In the genomic region with DNA sequence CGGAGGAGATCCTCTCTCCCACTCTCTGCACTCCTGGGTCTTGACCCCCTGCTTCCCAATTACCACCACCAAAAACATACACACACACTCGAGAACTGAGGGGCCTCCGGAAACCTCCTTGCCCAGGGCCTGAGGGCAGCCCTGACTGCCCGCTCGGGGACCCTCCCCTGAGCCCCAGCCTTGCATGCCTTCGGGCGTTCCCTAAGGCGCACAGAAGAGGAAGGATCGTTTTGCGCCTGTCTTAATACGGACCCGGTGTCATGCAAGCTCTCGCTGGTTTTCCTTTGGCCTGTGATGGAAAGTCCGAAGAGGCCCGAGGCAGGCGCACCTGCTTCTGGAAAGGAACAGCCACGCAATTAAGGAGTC, we compare ENCODE assay signal across 1 cellular context.
TF ChIP-seq lines count a peak whose summit lies in the region.

No MANE protein-coding gene starts in this region.

TF ChIP-seq in GM12878, 131 proteins besides CTCF, POLR2A, EP300 and RAD21 (continued from another document):
- TF ChIP-seq, protein P1, sequence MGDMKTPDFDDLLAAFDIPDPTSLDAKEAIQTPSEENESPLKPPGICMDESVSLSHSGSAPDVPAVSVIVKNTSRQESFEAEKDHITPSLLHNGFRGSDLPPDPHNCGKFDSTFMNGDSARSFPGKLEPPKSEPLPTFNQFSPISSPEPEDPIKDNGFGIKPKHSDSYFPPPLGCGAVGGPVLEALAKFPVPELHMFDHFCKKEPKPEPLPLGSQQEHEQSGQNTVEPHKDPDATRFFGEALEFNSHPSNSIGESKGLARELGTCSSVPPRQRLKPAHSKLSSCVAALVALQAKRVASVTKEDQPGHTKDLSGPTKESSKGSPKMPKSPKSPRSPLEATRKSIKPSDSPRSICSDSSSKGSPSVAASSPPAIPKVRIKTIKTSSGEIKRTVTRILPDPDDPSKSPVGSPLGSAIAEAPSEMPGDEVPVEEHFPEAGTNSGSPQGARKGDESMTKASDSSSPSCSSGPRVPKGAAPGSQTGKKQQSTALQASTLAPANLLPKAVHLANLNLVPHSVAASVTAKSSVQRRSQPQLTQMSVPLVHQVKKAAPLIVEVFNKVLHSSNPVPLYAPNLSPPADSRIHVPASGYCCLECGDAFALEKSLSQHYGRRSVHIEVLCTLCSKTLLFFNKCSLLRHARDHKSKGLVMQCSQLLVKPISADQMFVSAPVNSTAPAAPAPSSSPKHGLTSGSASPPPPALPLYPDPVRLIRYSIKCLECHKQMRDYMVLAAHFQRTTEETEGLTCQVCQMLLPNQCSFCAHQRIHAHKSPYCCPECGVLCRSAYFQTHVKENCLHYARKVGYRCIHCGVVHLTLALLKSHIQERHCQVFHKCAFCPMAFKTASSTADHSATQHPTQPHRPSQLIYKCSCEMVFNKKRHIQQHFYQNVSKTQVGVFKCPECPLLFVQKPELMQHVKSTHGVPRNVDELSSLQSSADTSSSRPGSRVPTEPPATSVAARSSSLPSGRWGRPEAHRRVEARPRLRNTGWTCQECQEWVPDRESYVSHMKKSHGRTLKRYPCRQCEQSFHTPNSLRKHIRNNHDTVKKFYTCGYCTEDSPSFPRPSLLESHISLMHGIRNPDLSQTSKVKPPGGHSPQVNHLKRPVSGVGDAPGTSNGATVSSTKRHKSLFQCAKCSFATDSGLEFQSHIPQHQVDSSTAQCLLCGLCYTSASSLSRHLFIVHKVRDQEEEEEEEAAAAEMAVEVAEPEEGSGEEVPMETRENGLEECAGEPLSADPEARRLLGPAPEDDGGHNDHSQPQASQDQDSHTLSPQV (IDR thresholded peaks at IDR 0.05): no peak
- TF ChIP-seq NR2C2 (IDR thresholded peaks at IDR 0.05; ENCODE audit: borderline replicate concordance, control insufficient read depth, insufficient read length, low read depth) (no peak), SREBF1 (IDR thresholded peaks at IDR 0.05; ENCODE audit: low read length) (no peak), BMI1 (IDR thresholded peaks at IDR 0.05; ENCODE audit: borderline replicate concordance) (no peak), PAX8 (IDR thresholded peaks at IDR 0.05) (no peak), WRNIP1 (IDR thresholded peaks at IDR 0.05; ENCODE audit: borderline replicate concordance, low read depth, low read length) (no peak), PAX5 (IDR thresholded peaks at IDR 0.05; ENCODE audit: borderline replicate concordance, low read depth, low read length) (no peak), EZH2 (IDR thresholded peaks at IDR 0.05; ENCODE audit: borderline replicate concordance, control insufficient read depth, low read depth, low read length) (no peak), NRF1 (conservative IDR thresholded peaks at IDR 0.05; ENCODE audit: low read depth, low read length) (no peak), CREB1 (IDR thresholded peaks at IDR 0.05; ENCODE audit: low read depth) (no peak), EGR1 (IDR thresholded peaks at IDR 0.05; ENCODE audit: borderline replicate concordance in 1 of 2, low read depth in 2 of 2, low read length in 2 of 2) (no peak), BACH1 (IDR thresholded peaks at IDR 0.05; ENCODE audit: borderline replicate concordance) (no peak), ZNF384 (IDR thresholded peaks at IDR 0.05; ENCODE audit: borderline replicate concordance, low read depth, low read length) (no peak)
- TF ChIP-seq, protein P2, sequence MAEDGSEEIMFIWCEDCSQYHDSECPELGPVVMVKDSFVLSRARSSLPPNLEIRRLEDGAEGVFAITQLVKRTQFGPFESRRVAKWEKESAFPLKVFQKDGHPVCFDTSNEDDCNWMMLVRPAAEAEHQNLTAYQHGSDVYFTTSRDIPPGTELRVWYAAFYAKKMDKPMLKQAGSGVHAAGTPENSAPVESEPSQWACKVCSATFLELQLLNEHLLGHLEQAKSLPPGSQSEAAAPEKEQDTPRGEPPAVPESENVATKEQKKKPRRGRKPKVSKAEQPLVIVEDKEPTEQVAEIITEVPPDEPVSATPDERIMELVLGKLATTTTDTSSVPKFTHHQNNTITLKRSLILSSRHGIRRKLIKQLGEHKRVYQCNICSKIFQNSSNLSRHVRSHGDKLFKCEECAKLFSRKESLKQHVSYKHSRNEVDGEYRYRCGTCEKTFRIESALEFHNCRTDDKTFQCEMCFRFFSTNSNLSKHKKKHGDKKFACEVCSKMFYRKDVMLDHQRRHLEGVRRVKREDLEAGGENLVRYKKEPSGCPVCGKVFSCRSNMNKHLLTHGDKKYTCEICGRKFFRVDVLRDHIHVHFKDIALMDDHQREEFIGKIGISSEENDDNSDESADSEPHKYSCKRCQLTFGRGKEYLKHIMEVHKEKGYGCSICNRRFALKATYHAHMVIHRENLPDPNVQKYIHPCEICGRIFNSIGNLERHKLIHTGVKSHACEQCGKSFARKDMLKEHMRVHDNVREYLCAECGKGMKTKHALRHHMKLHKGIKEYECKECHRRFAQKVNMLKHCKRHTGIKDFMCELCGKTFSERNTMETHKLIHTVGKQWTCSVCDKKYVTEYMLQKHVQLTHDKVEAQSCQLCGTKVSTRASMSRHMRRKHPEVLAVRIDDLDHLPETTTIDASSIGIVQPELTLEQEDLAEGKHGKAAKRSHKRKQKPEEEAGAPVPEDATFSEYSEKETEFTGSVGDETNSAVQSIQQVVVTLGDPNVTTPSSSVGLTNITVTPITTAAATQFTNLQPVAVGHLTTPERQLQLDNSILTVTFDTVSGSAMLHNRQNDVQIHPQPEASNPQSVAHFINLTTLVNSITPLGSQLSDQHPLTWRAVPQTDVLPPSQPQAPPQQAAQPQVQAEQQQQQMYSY (CRISPR knock-in tag; IDR thresholded peaks at IDR 0.05): no peak
- TF ChIP-seq, protein P3, sequence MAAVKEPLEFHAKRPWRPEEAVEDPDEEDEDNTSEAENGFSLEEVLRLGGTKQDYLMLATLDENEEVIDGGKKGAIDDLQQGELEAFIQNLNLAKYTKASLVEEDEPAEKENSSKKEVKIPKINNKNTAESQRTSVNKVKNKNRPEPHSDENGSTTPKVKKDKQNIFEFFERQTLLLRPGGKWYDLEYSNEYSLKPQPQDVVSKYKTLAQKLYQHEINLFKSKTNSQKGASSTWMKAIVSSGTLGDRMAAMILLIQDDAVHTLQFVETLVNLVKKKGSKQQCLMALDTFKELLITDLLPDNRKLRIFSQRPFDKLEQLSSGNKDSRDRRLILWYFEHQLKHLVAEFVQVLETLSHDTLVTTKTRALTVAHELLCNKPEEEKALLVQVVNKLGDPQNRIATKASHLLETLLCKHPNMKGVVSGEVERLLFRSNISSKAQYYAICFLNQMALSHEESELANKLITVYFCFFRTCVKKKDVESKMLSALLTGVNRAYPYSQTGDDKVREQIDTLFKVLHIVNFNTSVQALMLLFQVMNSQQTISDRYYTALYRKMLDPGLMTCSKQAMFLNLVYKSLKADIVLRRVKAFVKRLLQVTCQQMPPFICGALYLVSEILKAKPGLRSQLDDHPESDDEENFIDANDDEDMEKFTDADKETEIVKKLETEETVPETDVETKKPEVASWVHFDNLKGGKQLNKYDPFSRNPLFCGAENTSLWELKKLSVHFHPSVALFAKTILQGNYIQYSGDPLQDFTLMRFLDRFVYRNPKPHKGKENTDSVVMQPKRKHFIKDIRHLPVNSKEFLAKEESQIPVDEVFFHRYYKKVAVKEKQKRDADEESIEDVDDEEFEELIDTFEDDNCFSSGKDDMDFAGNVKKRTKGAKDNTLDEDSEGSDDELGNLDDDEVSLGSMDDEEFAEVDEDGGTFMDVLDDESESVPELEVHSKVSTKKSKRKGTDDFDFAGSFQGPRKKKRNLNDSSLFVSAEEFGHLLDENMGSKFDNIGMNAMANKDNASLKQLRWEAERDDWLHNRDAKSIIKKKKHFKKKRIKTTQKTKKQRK (IDR thresholded peaks at IDR 0.05; ENCODE audit: low read depth, low read length): no peak
- TF ChIP-seq, protein P4, sequence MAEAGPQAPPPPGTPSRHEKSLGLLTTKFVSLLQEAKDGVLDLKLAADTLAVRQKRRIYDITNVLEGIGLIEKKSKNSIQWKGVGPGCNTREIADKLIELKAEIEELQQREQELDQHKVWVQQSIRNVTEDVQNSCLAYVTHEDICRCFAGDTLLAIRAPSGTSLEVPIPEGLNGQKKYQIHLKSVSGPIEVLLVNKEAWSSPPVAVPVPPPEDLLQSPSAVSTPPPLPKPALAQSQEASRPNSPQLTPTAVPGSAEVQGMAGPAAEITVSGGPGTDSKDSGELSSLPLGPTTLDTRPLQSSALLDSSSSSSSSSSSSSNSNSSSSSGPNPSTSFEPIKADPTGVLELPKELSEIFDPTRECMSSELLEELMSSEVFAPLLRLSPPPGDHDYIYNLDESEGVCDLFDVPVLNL (IDR thresholded peaks at IDR 0.05; ENCODE audit: low read depth, low read length): no peak
- TF ChIP-seq, protein P5, sequence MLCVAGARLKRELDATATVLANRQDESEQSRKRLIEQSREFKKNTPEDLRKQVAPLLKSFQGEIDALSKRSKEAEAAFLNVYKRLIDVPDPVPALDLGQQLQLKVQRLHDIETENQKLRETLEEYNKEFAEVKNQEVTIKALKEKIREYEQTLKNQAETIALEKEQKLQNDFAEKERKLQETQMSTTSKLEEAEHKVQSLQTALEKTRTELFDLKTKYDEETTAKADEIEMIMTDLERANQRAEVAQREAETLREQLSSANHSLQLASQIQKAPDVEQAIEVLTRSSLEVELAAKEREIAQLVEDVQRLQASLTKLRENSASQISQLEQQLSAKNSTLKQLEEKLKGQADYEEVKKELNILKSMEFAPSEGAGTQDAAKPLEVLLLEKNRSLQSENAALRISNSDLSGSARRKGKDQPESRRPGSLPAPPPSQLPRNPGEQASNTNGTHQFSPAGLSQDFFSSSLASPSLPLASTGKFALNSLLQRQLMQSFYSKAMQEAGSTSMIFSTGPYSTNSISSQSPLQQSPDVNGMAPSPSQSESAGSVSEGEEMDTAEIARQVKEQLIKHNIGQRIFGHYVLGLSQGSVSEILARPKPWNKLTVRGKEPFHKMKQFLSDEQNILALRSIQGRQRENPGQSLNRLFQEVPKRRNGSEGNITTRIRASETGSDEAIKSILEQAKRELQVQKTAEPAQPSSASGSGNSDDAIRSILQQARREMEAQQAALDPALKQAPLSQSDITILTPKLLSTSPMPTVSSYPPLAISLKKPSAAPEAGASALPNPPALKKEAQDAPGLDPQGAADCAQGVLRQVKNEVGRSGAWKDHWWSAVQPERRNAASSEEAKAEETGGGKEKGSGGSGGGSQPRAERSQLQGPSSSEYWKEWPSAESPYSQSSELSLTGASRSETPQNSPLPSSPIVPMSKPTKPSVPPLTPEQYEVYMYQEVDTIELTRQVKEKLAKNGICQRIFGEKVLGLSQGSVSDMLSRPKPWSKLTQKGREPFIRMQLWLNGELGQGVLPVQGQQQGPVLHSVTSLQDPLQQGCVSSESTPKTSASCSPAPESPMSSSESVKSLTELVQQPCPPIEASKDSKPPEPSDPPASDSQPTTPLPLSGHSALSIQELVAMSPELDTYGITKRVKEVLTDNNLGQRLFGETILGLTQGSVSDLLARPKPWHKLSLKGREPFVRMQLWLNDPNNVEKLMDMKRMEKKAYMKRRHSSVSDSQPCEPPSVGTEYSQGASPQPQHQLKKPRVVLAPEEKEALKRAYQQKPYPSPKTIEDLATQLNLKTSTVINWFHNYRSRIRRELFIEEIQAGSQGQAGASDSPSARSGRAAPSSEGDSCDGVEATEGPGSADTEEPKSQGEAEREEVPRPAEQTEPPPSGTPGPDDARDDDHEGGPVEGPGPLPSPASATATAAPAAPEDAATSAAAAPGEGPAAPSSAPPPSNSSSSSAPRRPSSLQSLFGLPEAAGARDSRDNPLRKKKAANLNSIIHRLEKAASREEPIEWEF (IDR thresholded peaks at IDR 0.05; ENCODE audit: insufficient replicate concordance, low read depth, low read length): no peak
- TF ChIP-seq, protein P6, sequence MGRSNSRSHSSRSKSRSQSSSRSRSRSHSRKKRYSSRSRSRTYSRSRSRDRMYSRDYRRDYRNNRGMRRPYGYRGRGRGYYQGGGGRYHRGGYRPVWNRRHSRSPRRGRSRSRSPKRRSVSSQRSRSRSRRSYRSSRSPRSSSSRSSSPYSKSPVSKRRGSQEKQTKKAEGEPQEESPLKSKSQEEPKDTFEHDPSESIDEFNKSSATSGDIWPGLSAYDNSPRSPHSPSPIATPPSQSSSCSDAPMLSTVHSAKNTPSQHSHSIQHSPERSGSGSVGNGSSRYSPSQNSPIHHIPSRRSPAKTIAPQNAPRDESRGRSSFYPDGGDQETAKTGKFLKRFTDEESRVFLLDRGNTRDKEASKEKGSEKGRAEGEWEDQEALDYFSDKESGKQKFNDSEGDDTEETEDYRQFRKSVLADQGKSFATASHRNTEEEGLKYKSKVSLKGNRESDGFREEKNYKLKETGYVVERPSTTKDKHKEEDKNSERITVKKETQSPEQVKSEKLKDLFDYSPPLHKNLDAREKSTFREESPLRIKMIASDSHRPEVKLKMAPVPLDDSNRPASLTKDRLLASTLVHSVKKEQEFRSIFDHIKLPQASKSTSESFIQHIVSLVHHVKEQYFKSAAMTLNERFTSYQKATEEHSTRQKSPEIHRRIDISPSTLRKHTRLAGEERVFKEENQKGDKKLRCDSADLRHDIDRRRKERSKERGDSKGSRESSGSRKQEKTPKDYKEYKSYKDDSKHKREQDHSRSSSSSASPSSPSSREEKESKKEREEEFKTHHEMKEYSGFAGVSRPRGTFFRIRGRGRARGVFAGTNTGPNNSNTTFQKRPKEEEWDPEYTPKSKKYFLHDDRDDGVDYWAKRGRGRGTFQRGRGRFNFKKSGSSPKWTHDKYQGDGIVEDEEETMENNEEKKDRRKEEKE (IDR thresholded peaks at IDR 0.05): no peak
